ENCODE assay signal across 1 cellular context in the genomic region with DNA sequence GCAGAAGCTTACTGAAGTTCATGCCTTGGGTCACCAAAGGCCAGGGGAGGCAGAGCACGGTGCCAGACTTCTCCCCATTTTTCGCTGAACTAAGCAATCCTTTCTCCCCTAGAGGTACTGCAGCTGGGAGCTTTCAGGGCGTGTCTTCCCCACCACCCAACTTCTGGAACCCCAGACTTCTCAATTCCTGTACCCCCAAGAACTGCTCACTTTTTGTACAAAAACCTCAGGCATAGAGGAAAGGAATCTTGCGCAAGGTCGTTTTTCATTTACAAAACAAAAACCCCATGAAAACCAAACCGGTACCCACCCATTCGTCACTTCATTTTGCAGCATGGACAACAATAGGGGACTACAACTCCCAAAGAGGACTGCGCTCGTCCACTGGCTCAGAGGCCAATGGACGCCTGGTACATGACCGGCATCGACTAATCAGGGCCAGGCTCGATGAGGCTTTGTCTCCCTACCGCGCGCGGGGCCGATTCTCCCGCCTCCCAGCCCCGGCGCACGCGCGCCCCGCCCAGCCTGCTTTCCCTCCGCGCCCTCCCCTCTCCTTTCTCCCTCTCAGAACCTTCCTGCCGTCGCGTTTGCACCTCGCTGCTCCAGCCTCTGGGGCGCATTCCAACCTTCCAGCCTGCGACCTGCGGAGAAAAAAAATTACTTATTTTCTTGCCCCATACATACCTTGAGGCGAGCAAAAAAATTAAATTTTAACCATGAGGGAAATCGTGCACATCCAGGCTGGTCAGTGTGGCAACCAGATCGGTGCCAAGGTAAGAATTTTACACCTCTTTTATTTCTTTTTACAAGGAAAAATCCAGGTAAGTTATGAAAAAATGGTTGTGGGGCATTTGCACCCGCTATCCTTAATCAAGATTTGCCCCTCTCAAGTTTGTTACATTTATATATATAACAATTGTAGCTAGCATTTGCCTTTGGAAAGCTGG.
A peak's percentile ranks its signal among the peaks of the same experiment; 100 is the strongest.
TF ChIP-seq lines count a peak whose summit lies in the region.

A gene (plus strand): TSS at position 562 of the 947 bp plus-strand sequence. CDS start 155 bp downstream, at position 717.

TF ChIP-seq in K562, 482 proteins besides CTCF, POLR2A, EP300 and RAD21 (continued from another document and continues in another):
- 0 out of 2 replicates have a peak, but pooled peaks have one; percentile 9 for TF ChIP-seq TAL1 (IDR thresholded peaks at IDR 0.05)
- no peak for TF ChIP-seq RBM34 (IDR thresholded peaks at IDR 0.05; ENCODE audit: borderline replicate concordance, insufficient read depth, low read length)
- TF ChIP-seq RBFOX2 (IDR thresholded peaks at IDR 0.05; ENCODE audit: low read depth, low read length): peak; percentile 96
- peak; percentile 20; the same call in 1 of the 2 replicates for TF ChIP-seq FOXP1 (CRISPR knock-in tag; IDR thresholded peaks at IDR 0.05)
- TF ChIP-seq, protein P1, sequence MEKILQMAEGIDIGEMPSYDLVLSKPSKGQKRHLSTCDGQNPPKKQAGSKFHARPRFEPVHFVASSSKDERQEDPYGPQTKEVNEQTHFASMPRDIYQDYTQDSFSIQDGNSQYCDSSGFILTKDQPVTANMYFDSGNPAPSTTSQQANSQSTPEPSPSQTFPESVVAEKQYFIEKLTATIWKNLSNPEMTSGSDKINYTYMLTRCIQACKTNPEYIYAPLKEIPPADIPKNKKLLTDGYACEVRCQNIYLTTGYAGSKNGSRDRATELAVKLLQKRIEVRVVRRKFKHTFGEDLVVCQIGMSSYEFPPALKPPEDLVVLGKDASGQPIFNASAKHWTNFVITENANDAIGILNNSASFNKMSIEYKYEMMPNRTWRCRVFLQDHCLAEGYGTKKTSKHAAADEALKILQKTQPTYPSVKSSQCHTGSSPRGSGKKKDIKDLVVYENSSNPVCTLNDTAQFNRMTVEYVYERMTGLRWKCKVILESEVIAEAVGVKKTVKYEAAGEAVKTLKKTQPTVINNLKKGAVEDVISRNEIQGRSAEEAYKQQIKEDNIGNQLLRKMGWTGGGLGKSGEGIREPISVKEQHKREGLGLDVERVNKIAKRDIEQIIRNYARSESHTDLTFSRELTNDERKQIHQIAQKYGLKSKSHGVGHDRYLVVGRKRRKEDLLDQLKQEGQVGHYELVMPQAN (IDR thresholded peaks at IDR 0.05; ENCODE audit: borderline replicate concordance): peak; percentile 28; the same call in 1 of the 2 replicates
- 0 out of 2 replicates have a peak, but pooled peaks have one; percentile 18 for TF ChIP-seq MEF2D (tag; conservative IDR thresholded peaks at IDR 0.05; ENCODE audit: low read depth)
- TF ChIP-seq C11orf30 (IDR thresholded peaks at IDR 0.05; ENCODE audit: low read depth): peak; percentile 99
- TF ChIP-seq, protein P2, sequence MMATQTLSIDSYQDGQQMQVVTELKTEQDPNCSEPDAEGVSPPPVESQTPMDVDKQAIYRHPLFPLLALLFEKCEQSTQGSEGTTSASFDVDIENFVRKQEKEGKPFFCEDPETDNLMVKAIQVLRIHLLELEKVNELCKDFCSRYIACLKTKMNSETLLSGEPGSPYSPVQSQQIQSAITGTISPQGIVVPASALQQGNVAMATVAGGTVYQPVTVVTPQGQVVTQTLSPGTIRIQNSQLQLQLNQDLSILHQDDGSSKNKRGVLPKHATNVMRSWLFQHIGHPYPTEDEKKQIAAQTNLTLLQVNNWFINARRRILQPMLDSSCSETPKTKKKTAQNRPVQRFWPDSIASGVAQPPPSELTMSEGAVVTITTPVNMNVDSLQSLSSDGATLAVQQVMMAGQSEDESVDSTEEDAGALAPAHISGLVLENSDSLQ (IDR thresholded peaks at IDR 0.05): peak; percentile 60
- TF ChIP-seq, protein P3, sequence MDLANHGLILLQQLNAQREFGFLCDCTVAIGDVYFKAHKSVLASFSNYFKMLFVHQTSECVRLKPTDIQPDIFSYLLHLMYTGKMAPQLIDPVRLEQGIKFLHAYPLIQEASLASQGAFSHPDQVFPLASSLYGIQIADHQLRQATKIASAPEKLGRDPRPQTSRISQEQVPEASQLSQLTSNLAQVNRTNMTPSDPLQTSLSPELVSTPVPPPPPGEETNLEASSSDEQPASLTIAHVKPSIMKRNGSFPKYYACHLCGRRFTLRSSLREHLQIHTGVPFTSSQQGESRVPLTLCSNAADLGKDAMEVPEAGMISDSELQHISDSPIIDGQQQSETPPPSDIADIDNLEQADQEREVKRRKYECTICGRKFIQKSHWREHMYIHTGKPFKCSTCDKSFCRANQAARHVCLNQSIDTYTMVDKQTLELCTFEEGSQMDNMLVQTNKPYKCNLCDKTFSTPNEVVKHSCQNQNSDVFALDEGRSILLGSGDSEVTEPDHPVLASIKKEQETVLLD (IDR thresholded peaks at IDR 0.05): peak; percentile 89
- 0 out of 2 replicates have a peak, but pooled peaks have one; percentile 42 for TF ChIP-seq RHOXF2B (CRISPR knock-in tag; conservative IDR thresholded peaks at IDR 0.05)
- TF ChIP-seq, protein P4, sequence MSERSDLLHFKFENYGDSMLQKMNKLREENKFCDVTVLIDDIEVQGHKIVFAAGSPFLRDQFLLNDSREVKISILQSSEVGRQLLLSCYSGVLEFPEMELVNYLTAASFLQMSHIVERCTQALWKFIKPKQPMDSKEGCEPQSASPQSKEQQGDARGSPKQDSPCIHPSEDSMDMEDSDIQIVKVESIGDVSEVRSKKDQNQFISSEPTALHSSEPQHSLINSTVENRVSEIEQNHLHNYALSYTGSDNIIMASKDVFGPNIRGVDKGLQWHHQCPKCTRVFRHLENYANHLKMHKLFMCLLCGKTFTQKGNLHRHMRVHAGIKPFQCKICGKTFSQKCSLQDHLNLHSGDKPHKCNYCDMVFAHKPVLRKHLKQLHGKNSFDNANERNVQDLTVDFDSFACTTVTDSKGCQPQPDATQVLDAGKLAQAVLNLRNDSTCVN (CRISPR knock-in tag; IDR thresholded peaks at IDR 0.05): peak; percentile 30; the same call in 1 of the 2 replicates
- TF ChIP-seq KDM4B (IDR thresholded peaks at IDR 0.05; ENCODE audit: borderline replicate concordance in 2 of 2, low read depth in 1 of 2): peak in 1 of 2 experiments; percentile 75; a peak in 1 of 4 replicates
- 0 out of 2 replicates have a peak, but pooled peaks have one; percentile 26 for TF ChIP-seq SMARCA4 (IDR thresholded peaks at IDR 0.05)
- peak in 1 of 2 experiments; percentile 32; a peak in 1 of 4 replicates for TF ChIP-seq SRF (CRISPR knock-in tag; IDR thresholded peaks at IDR 0.05)
- TF ChIP-seq CEBPB (tag; IDR thresholded peaks at IDR 0.05): peak; percentile 97
- TF ChIP-seq JUND (IDR thresholded peaks at IDR 0.05; ENCODE audit: borderline replicate concordance, low read depth, low read length): peak; percentile 20; the same call in 1 of the 2 replicates
- TF ChIP-seq JUND (tag; IDR thresholded peaks at IDR 0.05; ENCODE audit: borderline replicate concordance, low read depth, low read length): peak; percentile 35; the same call in 1 of the 3 replicates
- 0 out of 2 replicates have a peak, but pooled peaks have one; percentile 4 for TF ChIP-seq TCF3 (CRISPR knock-in tag; IDR thresholded peaks at IDR 0.05)
- TF ChIP-seq CREB1 (IDR thresholded peaks at IDR 0.05): peak; percentile 62; the same call in 1 of the 2 replicates
- peak; percentile 79 for TF ChIP-seq CREB1 (CRISPR knock-in tag; IDR thresholded peaks at IDR 0.05)
- TF ChIP-seq NRF1 (conservative IDR thresholded peaks at IDR 0.05 in 1 of 2, IDR thresholded peaks at IDR 0.05 in 1 of 2): peak; percentile 98
- TF ChIP-seq, protein P5, sequence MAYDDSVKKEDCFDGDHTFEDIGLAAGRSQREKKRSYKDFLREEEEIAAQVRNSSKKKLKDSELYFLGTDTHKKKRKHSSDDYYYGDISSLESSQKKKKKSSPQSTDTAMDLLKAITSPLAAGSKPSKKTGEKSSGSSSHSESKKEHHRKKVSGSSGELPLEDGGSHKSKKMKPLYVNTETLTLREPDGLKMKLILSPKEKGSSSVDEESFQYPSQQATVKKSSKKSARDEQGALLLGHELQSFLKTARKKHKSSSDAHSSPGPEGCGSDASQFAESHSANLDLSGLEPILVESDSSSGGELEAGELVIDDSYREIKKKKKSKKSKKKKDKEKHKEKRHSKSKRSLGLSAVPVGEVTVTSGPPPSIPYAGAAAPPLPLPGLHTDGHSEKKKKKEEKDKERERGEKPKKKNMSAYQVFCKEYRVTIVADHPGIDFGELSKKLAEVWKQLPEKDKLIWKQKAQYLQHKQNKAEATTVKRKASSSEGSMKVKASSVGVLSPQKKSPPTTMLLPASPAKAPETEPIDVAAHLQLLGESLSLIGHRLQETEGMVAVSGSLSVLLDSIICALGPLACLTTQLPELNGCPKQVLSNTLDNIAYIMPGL (CRISPR knock-in tag; IDR thresholded peaks at IDR 0.05): peak; percentile 19; the same call in 1 of the 2 replicates
- peak; percentile 42 for TF ChIP-seq SAP30 (IDR thresholded peaks at IDR 0.05; ENCODE audit: borderline replicate concordance, insufficient read depth, low read depth, low read length, poor library complexity, severe bottlenecking)
- peak; percentile 97 for TF ChIP-seq MAFG (tag; conservative IDR thresholded peaks at IDR 0.05)
- TF ChIP-seq, protein P6, sequence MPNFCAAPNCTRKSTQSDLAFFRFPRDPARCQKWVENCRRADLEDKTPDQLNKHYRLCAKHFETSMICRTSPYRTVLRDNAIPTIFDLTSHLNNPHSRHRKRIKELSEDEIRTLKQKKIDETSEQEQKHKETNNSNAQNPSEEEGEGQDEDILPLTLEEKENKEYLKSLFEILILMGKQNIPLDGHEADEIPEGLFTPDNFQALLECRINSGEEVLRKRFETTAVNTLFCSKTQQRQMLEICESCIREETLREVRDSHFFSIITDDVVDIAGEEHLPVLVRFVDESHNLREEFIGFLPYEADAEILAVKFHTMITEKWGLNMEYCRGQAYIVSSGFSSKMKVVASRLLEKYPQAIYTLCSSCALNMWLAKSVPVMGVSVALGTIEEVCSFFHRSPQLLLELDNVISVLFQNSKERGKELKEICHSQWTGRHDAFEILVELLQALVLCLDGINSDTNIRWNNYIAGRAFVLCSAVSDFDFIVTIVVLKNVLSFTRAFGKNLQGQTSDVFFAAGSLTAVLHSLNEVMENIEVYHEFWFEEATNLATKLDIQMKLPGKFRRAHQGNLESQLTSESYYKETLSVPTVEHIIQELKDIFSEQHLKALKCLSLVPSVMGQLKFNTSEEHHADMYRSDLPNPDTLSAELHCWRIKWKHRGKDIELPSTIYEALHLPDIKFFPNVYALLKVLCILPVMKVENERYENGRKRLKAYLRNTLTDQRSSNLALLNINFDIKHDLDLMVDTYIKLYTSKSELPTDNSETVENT (CRISPR knock-in tag; IDR thresholded peaks at IDR 0.05): peak; percentile 94
- TF ChIP-seq PPARD (CRISPR knock-in tag; IDR thresholded peaks at IDR 0.05): no peak
- TF ChIP-seq ZNF707 (CRISPR knock-in tag; conservative IDR thresholded peaks at IDR 0.05): no peak
- TF ChIP-seq TARDBP (IDR thresholded peaks at IDR 0.05): peak; percentile 77; the same call in 1 of the 2 replicates
- TF ChIP-seq RBBP5 (IDR thresholded peaks at IDR 0.05; ENCODE audit: borderline replicate concordance, insufficient read depth, low read length, poor library complexity, severe bottlenecking): peak; percentile 34
- TF ChIP-seq, protein P7, sequence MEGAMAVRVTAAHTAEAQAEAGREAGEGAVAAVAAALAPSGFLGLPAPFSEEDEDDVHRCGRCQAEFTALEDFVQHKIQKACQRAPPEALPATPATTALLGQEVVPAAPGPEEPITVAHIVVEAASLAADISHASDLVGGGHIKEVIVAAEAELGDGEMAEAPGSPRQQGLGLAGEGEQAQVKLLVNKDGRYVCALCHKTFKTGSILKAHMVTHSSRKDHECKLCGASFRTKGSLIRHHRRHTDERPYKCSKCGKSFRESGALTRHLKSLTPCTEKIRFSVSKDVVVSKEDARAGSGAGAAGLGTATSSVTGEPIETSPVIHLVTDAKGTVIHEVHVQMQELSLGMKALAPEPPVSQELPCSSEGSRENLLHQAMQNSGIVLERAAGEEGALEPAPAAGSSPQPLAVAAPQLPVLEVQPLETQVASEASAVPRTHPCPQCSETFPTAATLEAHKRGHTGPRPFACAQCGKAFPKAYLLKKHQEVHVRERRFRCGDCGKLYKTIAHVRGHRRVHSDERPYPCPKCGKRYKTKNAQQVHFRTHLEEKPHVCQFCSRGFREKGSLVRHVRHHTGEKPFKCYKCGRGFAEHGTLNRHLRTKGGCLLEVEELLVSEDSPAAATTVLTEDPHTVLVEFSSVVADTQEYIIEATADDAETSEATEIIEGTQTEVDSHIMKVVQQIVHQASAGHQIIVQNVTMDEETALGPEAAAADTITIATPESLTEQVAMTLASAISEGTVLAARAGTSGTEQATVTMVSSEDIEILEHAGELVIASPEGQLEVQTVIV (CRISPR knock-in tag; IDR thresholded peaks at IDR 0.05; ENCODE audit: borderline replicate concordance): peak; percentile 85
- 0 out of 2 replicates have a peak, but pooled peaks have one; percentile 16 for TF ChIP-seq ZNF12 (CRISPR knock-in tag; IDR thresholded peaks at IDR 0.05)
- peak; percentile 70; the same call in 1 of the 2 replicates for TF ChIP-seq EP400 (IDR thresholded peaks at IDR 0.05)
- TF ChIP-seq, protein P8, sequence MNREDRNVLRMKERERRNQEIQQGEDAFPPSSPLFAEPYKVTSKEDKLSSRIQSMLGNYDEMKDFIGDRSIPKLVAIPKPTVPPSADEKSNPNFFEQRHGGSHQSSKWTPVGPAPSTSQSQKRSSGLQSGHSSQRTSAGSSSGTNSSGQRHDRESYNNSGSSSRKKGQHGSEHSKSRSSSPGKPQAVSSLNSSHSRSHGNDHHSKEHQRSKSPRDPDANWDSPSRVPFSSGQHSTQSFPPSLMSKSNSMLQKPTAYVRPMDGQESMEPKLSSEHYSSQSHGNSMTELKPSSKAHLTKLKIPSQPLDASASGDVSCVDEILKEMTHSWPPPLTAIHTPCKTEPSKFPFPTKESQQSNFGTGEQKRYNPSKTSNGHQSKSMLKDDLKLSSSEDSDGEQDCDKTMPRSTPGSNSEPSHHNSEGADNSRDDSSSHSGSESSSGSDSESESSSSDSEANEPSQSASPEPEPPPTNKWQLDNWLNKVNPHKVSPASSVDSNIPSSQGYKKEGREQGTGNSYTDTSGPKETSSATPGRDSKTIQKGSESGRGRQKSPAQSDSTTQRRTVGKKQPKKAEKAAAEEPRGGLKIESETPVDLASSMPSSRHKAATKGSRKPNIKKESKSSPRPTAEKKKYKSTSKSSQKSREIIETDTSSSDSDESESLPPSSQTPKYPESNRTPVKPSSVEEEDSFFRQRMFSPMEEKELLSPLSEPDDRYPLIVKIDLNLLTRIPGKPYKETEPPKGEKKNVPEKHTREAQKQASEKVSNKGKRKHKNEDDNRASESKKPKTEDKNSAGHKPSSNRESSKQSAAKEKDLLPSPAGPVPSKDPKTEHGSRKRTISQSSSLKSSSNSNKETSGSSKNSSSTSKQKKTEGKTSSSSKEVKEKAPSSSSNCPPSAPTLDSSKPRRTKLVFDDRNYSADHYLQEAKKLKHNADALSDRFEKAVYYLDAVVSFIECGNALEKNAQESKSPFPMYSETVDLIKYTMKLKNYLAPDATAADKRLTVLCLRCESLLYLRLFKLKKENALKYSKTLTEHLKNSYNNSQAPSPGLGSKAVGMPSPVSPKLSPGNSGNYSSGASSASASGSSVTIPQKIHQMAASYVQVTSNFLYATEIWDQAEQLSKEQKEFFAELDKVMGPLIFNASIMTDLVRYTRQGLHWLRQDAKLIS (CRISPR knock-in tag; IDR thresholded peaks at IDR 0.05): peak; percentile 88; the same call in 1 of the 2 replicates
- TF ChIP-seq ZNF507 (tag; conservative IDR thresholded peaks at IDR 0.05): no peak
- TF ChIP-seq TCF7 (IDR thresholded peaks at IDR 0.05; ENCODE audit: borderline replicate concordance): peak; percentile 57; the same call in 1 of the 2 replicates
- TF ChIP-seq FIP1L1 (IDR thresholded peaks at IDR 0.05; ENCODE audit: low read depth, low read length, poor library complexity, severe bottlenecking): no peak
- no peak for TF ChIP-seq ARHGAP35 (IDR thresholded peaks at IDR 0.05; ENCODE audit: partially characterized antibody)
- peak; percentile 83 for TF ChIP-seq FOS (IDR thresholded peaks at IDR 0.05; ENCODE audit: extremely low read depth, insufficient read length)
- peak; percentile 99 for TF ChIP-seq SUPT5H (IDR thresholded peaks at IDR 0.05)
